ENCODE assay signal across 13 cellular contexts in genomic region chr7:85074-85945, GRCh38.
A peak's percentile ranks its signal among the peaks of the same experiment; 100 is the strongest.
DNase-seq lines count a peak whose midpoint lies in the region; ATAC-seq, FAIRE-seq and TF ChIP-seq lines count a peak whose summit lies in the region.
"Had no signal": no experiment of that assay in that cellular context is flagged by ENCODE, and none has a peak within 500 bp of the region (broad histone marks: within the 10 kb centered on the region; RNA-seq: fewer than 3 reads in every experiment).

No MANE protein-coding gene starts in this region.

- H3K4me2 ChIP-seq in HCT116 (ENCODE audit: low read length) (peak overlapping the region; percentile 35; the same call in 1 of the 2 replicates), GM12878 (ENCODE audit: control insufficient read depth, insufficient read depth) (no peak overlapping the region)

- H3K4me3 ChIP-seq in HCT116 (replicated peaks in 1 of 2; ENCODE audit: low read depth in 1 of 2, low read length in 2 of 2) (no peak overlapping the region), GM12878 (no peak overlapping the region)
- H3K4me3 ChIP-seq: gastroesophageal sphincter, psoas muscle had no signal

- H3K79me2 ChIP-seq in HCT116 (ENCODE audit: insufficient read depth, low read length) (no peaks in the 10 kb centered on the region), GM12878 (ENCODE audit: control insufficient read depth, insufficient read depth, low read length) (no peaks in the 10 kb centered on the region)

- FAIRE-seq in GM12878 (lab: Jason Lieb, UNC) = no peak

- DNase-seq in A172 (ENCODE audit: low spot score) (peak; percentile 88), HCT116 (ENCODE audit: low read depth, low spot score) (peak; percentile 34), GM12878 (ENCODE audit: low read depth, low spot score) (no peak), iris pigment epithelial cell (ENCODE audit: low read depth) (peak; percentile 65), HEK293T (ENCODE audit: extremely low spot score) (no peak), COR-L47 (lab: John Stamatoyannopoulos, UW) (no peak)
- DNase-seq in activated CD4-positive, alpha-beta T cell treated with anti-CD3 and anti-CD28 coated beads for 48 hours = no peak
- DNase-seq: AML-193, NCI-H446, psoas muscle, RPMI8226 had no signal

- TF ChIP-seq EP300 in GM12878 (IDR thresholded peaks at IDR 0.05; ENCODE audit: borderline replicate concordance in 1 of 2, control insufficient read depth in 1 of 2, low read depth in 2 of 2, low read length in 2 of 2) = no peak

- TF ChIP-seq POLR2A in HCT116 (IDR thresholded peaks at IDR 0.05; ENCODE audit: borderline replicate concordance, extremely low read depth, insufficient read depth, insufficient read length) (no peak), GM12878 (IDR thresholded peaks at IDR 0.05; ENCODE audit: low read depth, low read length) (no peak)

- no peak for TF ChIP-seq RAD21 in HCT116 (IDR thresholded peaks at IDR 0.05; ENCODE audit: low read depth)
- TF ChIP-seq RAD21 in GM12878 (IDR thresholded peaks at IDR 0.05; ENCODE audit: insufficient read depth, low read depth, low read length) = no peak

- SMC1A ChIA-PET in GM12878 (lab: Charles Lee; ENCODE audit: uncharacterized antibody, unreplicated experiment) = no interaction called here

- H4K20me1 ChIP-seq in HCT116 (ENCODE audit: insufficient read depth) (no peaks in the 10 kb centered on the region), GM12878 (ENCODE audit: control insufficient read depth, insufficient read depth) (no peaks in the 10 kb centered on the region)

- H3K4me1 ChIP-seq in HCT116 (ENCODE audit: control insufficient read depth in 1 of 2, insufficient read depth in 2 of 2, low read length in 2 of 2) (peaks cover 18 to 35% of the 10 kb centered on the region in 2 experiments; a peak in 3 of 4 replicates), GM12878 (ENCODE audit: control insufficient read depth, insufficient read depth, low read length) (no peaks in the 10 kb centered on the region)

- in situ Hi-C loops in GM12878 (cut with MboI) = no loop called here

- H3K36me3 ChIP-seq in HCT116 (ENCODE audit: control insufficient read depth in 1 of 2, insufficient read depth in 2 of 2, low read length in 2 of 2) (no peaks in the 10 kb centered on the region), GM12878 (ENCODE audit: control insufficient read depth in 2 of 2, insufficient read depth in 2 of 2, low read length in 1 of 2) (no peaks in the 10 kb centered on the region)
- H3K36me3 ChIP-seq: gastroesophageal sphincter had no signal

- intact Hi-C loops in HCT116 (cut with micrococcal nuclease) = no loop called here
- intact Hi-C loops in GM12878 (cut with micrococcal nuclease; ENCODE audit: unreplicated experiment) = no loop called here

- ATAC-seq in HCT116 = peak; percentile 69
- ATAC-seq in GM12878 = no peak
- ATAC-seq in GM19351 (IDR thresholded peaks at IDR 0.05; ENCODE audit: unreplicated experiment) = no peak
- ATAC-seq: gastroesophageal sphincter had no signal

- H3K27ac ChIP-seq in HCT116 (ENCODE audit: low read depth, low read length) (no peak overlapping the region), GM12878 (ENCODE audit: control insufficient read depth, insufficient read depth) (no peak overlapping the region)
- H3K27ac ChIP-seq: psoas muscle had no signal

- no peak for TF ChIP-seq CTCF in HCT116 (IDR thresholded peaks at IDR 0.05 in 2 of 3, conservative IDR thresholded peaks at IDR 0.05 in 1 of 3; ENCODE audit: borderline replicate concordance in 1 of 3, insufficient read depth in 1 of 3, low read depth in 2 of 3, low read length in 2 of 3)
- TF ChIP-seq CTCF in GM12878 (IDR thresholded peaks at IDR 0.05 in 2 of 3, conservative IDR thresholded peaks at IDR 0.05 in 1 of 3; ENCODE audit: control insufficient read depth in 2 of 3, extremely low read depth in 1 of 3, insufficient read depth in 1 of 3, low read depth in 3 of 3, low read length in 3 of 3) = no peak

- no peak overlapping the region for H3K9ac ChIP-seq in HCT116 (ENCODE audit: low read length)
- no peak overlapping the region for H3K9ac ChIP-seq in GM12878 (ENCODE audit: control insufficient read depth, insufficient read depth, low read length)

- no peaks in the 10 kb centered on the region for H3K9me2 ChIP-seq in HCT116 (ENCODE audit: insufficient read depth)

- BruUV-seq in HCT116 (replicated peaks; lab: Mats Ljungman, UMichigan) = no TSS peak
- no TSS peak for BruUV-seq in GM12878 (replicated peaks; lab: Mats Ljungman, UMichigan)

- H3K27me3 ChIP-seq in HCT116 (ENCODE audit: insufficient read depth, low read length) (peaks cover 13% of the 10 kb centered on the region; the same call in 1 of the 2 replicates), GM12878 (replicated peaks in 1 of 2; ENCODE audit: control insufficient read depth in 2 of 2, insufficient read depth in 2 of 2, low read length in 1 of 2) (no peaks in the 10 kb centered on the region)
- H3K27me3 ChIP-seq: gastroesophageal sphincter had no signal

- H2AFZ ChIP-seq in HCT116 (ENCODE audit: low read depth, low read length, poor library complexity, severe bottlenecking) (no peak overlapping the region), GM12878 (ENCODE audit: control insufficient read depth, low read depth, low read length) (no peak overlapping the region)

- RAD21 ChIA-PET in HCT116 (lab: Charles Lee; ENCODE audit: low non-redundant PET in 1 of 2, low total read pairs in 2 of 2, uncharacterized antibody in 2 of 2, unreplicated experiment in 2 of 2) (no interaction called here), GM12878 (lab: Charles Lee; ENCODE audit: unreplicated experiment) (no interaction called here)

- CTCF ChIA-PET in HCT116 (lab: Charles Lee) (no interaction called here), GM12878 (lab: Yijun Ruan, JAX) (no interaction called here), HEK293T (lab: Yijun Ruan, JAX) (no interaction called here)

- POLR2A ChIA-PET in HCT116 (lab: Charles Lee) (no interaction called here), GM12878 (lab: Charles Lee) (no interaction called here), HEK293T (lab: Yijun Ruan, JAX) (no interaction called here)

- 54% methylated on average over 14 of the region's 19 CpGs for WGBS in GM12878 (ENCODE audit: insufficient coverage, insufficient replicate concordance, low lambda C conversion rate, missing lambda C conversion rate)

- no peaks in the 10 kb centered on the region for H3K9me3 ChIP-seq in HCT116 (ENCODE audit: control insufficient read depth in 1 of 2, insufficient read depth in 1 of 2, low read depth in 1 of 2, low read length in 2 of 2)
- H3K9me3 ChIP-seq in GM12878 (replicated peaks; ENCODE audit: control insufficient read depth, insufficient read depth, low read length) = no peaks in the 10 kb centered on the region
- H3K9me3 ChIP-seq: gastroesophageal sphincter, psoas muscle had no signal

TF ChIP-seq in HCT116, 20 proteins besides CTCF, POLR2A, EP300 and RAD21:
- TF ChIP-seq TCF7L2 (IDR thresholded peaks at IDR 0.05; ENCODE audit: borderline replicate concordance, extremely low read depth, insufficient read depth, insufficient read length) (peak; percentile 81), POLR2AphosphoS5 (IDR thresholded peaks at IDR 0.05; ENCODE audit: low read depth, low read length) (no peak)

TF ChIP-seq in GM12878, 131 proteins besides CTCF, POLR2A, EP300 and RAD21 (continues in another document):
- TF ChIP-seq ATF2 (IDR thresholded peaks at IDR 0.05; ENCODE audit: low read length) = no peak

TF ChIP-seq in HEK293T, 16 proteins besides CTCF, POLR2A, EP300 and RAD21:
- no peak for TF ChIP-seq SUZ12 (IDR thresholded peaks at IDR 0.05)
- no peak for TF ChIP-seq L3MBTL2 (conservative IDR thresholded peaks at IDR 0.05)
- TF ChIP-seq HDGF (IDR thresholded peaks at IDR 0.05; ENCODE audit: borderline replicate concordance) = no peak
- TF ChIP-seq ARNT (IDR thresholded peaks at IDR 0.05) = no peak
- TF ChIP-seq LEF1 (IDR thresholded peaks at IDR 0.05; ENCODE audit: borderline replicate concordance) = no peak

Comparison
In these comparisons a context has a peak if more than half of its experiments do, and no peak if none do; other contexts are left out.
1. DNase-seq: peak in A172 (single experiment), HCT116 (single experiment) and iris pigment epithelial cell (single experiment); none in GM12878 (single experiment), HEK293T (single experiment), activated CD4-positive, alpha-beta T cell treated with anti-CD3 and anti-CD28 coated beads for 48 hours (single experiment) and COR-L47 (single experiment).